Comparison of ENCODE assay signal across 2 cellular contexts in the genomic region with DNA sequence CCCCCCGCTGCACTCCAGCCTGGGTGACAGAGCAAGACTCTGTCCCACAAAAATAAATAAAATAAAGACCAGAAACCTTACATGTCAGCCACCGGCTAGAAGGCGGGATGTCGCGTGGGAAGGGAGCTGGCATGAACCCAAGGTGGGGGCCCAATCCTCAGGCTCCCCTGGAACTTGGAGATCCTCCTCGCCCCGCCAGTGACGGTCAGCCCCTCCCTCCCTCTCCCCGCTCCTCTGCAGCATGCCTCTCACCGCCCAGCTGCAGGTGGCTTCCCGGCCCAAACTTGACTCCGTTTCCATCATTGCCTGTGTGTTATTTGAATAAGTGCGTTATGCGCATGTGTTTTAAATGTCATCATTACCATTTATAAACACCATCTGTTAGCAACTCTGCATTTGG. TPM values are rescaled to one million over a fixed set of nuclear protein-coding genes. Genes with fewer than 3 reads are reported as not detected.
"Had no signal": no experiment of that assay in that cellular context is flagged by ENCODE, and none has a peak within 500 bp of the region (broad histone marks: within the 10 kb centered on the region; RNA-seq: fewer than 3 reads in every experiment).

No MANE protein-coding gene starts in this region.

RNA-seq across cellular contexts. Expression of a gene that starts 7.3 kb away (rescaled TPM):
- total RNA-seq: G401, GM12878 had no signal
